In the genomic region with DNA sequence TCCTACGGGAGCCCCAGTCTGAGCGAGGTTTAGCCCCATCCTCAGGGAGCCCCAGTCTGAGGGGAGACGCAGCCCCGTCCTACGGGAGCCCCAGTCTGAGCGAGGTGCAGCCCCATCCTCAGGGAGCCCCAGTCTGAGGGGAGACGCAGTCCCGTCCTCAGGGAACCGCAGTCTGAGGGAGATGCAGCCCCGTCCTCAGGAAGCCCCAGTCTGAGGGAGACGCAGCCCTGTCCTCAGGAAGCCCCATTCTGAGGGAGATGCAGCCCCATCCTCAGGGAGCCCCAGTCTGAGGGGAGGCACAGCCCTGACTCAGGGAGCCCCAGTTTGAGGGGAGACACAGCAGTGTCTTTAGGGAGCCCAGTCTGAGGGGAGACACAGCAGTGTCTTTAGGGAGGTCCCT, we compare ENCODE assay signal across 19 cellular contexts. TPM values are rescaled to one million over a fixed set of nuclear protein-coding genes. Genes with fewer than 3 reads are reported as not detected.
DNase-seq lines count a peak whose midpoint lies in the region; ATAC-seq, FAIRE-seq and TF ChIP-seq lines count a peak whose summit lies in the region.
"Had no signal": no experiment of that assay in that cellular context is flagged by ENCODE, and none has a peak within 500 bp of the region (broad histone marks: within the 10 kb centered on the region; RNA-seq: fewer than 3 reads in every experiment).

No MANE protein-coding gene starts in this region.

- H3K4me1 Mint-ChIP-seq in CD8-positive, alpha-beta memory T cell = peaks cover 0 to 5% (median 3%) of the 10 kb centered on the region in 3 donors
- H3K4me1 Mint-ChIP-seq in dendritic cell treated with granulocyte-macrophage colony-stimulating factor and Interleukin-4, amounts not matched to agents 40 ng/mL and 50 ng/mL, for 4 days (ENCODE audit: low read depth) = peaks cover 80% of the 10 kb centered on the region
- H3K4me1 Mint-ChIP-seq in natural killer cell = peaks cover 0 to 20% of the 10 kb centered on the region in 2 donors
- H3K4me1 Mint-ChIP-seq: neural crest cell had no signal

- peaks cover 1 to 4% of the 10 kb centered on the region in 2 donors for H3K27me3 Mint-ChIP-seq in CD8-positive, alpha-beta memory T cell
- H3K27me3 Mint-ChIP-seq in dendritic cell treated with granulocyte-macrophage colony-stimulating factor and Interleukin-4, amounts not matched to agents 40 ng/mL and 50 ng/mL, for 4 days = peaks cover 13% of the 10 kb centered on the region
- H3K27me3 Mint-ChIP-seq in natural killer cell (ENCODE audit: low read depth in 2 of 2) = no peaks in the 10 kb centered on the region

- no peak for TF ChIP-seq RAD21 in A549 (conservative IDR thresholded peaks at IDR 0.05 in 1 of 2, IDR thresholded peaks at IDR 0.05 in 1 of 2)

- H3K27me3 ChIP-seq in CD8-positive, alpha-beta memory T cell (ENCODE audit: insufficient read depth, low read length, poor library complexity, severe bottlenecking) = no peaks in the 10 kb centered on the region
- no peaks in the 10 kb centered on the region for H3K27me3 ChIP-seq in gastrocnemius medialis
- H3K27me3 ChIP-seq: esophagus squamous epithelium, testis had no signal

- H3K36me3 ChIP-seq in CD8-positive, alpha-beta memory T cell (ENCODE audit: insufficient read depth, low read length) = no peaks in the 10 kb centered on the region
- no peaks in the 10 kb centered on the region for H3K36me3 ChIP-seq in gastrocnemius medialis
- H3K36me3 ChIP-seq: esophagus squamous epithelium had no signal

- no peak for DNase-seq in A549 (ENCODE audit: low read depth in 1 of 2, low spot score in 1 of 2)
- DNase-seq in CD8-positive, alpha-beta memory T cell = no peak
- no peak for DNase-seq in gastrocnemius medialis
- no peak for DNase-seq in GM19240 (ENCODE audit: insufficient read length, low spot score)
- DNase-seq in natural killer cell = no peak
- DNase-seq: activated CD4-positive, alpha-beta T cell treated with anti-CD3 and anti-CD28 coated beads for 1 hour; AML-193; effector memory CD4-positive, alpha-beta T cell; esophagus squamous epithelium; HFFc6; left colon; NCI-H1417; stimulated activated CD4-positive, alpha-beta T cell treated with anti-CD3 and anti-CD28 coated beads, Interleukin-15, amount 100 ng/mL, for 24 hours; testis had no signal

- H3K27ac ChIP-seq in A549 = peak overlapping the region; percentile 61 to 89; a peak in 5 of 6 replicates
- H3K27ac ChIP-seq in CD8-positive, alpha-beta memory T cell (ENCODE audit: low read depth, low read length) = peak overlapping the region; percentile 65
- H3K27ac ChIP-seq in gastrocnemius medialis = peak overlapping the region; percentile 91 to 96 (median 92)
- H3K27ac ChIP-seq: testis had no signal

- H3K27ac Mint-ChIP-seq in CD8-positive, alpha-beta memory T cell = no peak overlapping the region
- peak overlapping the region; percentile 4 for H3K27ac Mint-ChIP-seq in dendritic cell treated with granulocyte-macrophage colony-stimulating factor and Interleukin-4, amounts not matched to agents 40 ng/mL and 50 ng/mL, for 4 days
- no peak overlapping the region for H3K27ac Mint-ChIP-seq in natural killer cell

- TF ChIP-seq EP300 in A549 (IDR thresholded peaks at IDR 0.05) = no peak

- H3K9me3 Mint-ChIP-seq in CD8-positive, alpha-beta memory T cell = no peaks in the 10 kb centered on the region
- H3K9me3 Mint-ChIP-seq in dendritic cell treated with granulocyte-macrophage colony-stimulating factor and Interleukin-4, amounts not matched to agents 40 ng/mL and 50 ng/mL, for 4 days = no peaks in the 10 kb centered on the region
- no peaks in the 10 kb centered on the region for H3K9me3 Mint-ChIP-seq in natural killer cell
- H3K9me3 Mint-ChIP-seq: activated naive CD4-positive, alpha-beta T cell treated with anti-CD3 and anti-CD28 coated beads, Interleukin-2, amount 50 U/mL, for 72 hours; HFFc6; neural crest cell had no signal

- intact Hi-C loops in dendritic cell treated with granulocyte-macrophage colony-stimulating factor and Interleukin-4, amounts not matched to agents 40 ng/mL and 50 ng/mL, for 4 days (cut with micrococcal nuclease) = no loop called here
- intact Hi-C loops in gastrocnemius medialis (cut with DNase I; ENCODE audit: low total_unique reads) (loop anchor here (1.0 to 5.0 kb wide), 3 partner anchors 21 to 191 kb away; no protein-coding TSS in a partner anchor), natural killer cell (cut with micrococcal nuclease) (no loop called here)

- no peak overlapping the region for H3K4me3 Mint-ChIP-seq in CD8-positive, alpha-beta memory T cell
- no peak overlapping the region for H3K4me3 Mint-ChIP-seq in dendritic cell treated with granulocyte-macrophage colony-stimulating factor and Interleukin-4, amounts not matched to agents 40 ng/mL and 50 ng/mL, for 4 days
- no peak overlapping the region for H3K4me3 Mint-ChIP-seq in natural killer cell
- H3K4me3 Mint-ChIP-seq: neural crest cell had no signal

- H3K9me3 ChIP-seq in A549 = no peaks in the 10 kb centered on the region
- no peaks in the 10 kb centered on the region for H3K9me3 ChIP-seq in CD8-positive, alpha-beta memory T cell (ENCODE audit: low read length)
- no peaks in the 10 kb centered on the region for H3K9me3 ChIP-seq in gastrocnemius medialis
- H3K9me3 ChIP-seq: esophagus squamous epithelium, testis had no signal

- CTCF ChIA-PET in A549 (lab: Yijun Ruan, JAX) = interaction anchor here (0.9 to 1.4 kb wide), 3 partner anchors 23 to 276 kb away, joined by 3 to 5 read pairs (median 3); no protein-coding TSS in a partner anchor
- CTCF ChIA-PET in CD8-positive, alpha-beta memory T cell (lab: Charles Lee) = no interaction called here

- POLR2A ChIA-PET in A549 (lab: Yijun Ruan, JAX) = no interaction called here
- POLR2A ChIA-PET in CD8-positive, alpha-beta memory T cell (lab: Charles Lee) = no interaction called here

- H3K4me3 ChIP-seq in A549 (no peak overlapping the region), gastrocnemius medialis (no peak overlapping the region)
- H3K4me3 ChIP-seq in CD8-positive, alpha-beta memory T cell (ENCODE audit: low read length) = no peak overlapping the region
- H3K4me3 ChIP-seq: esophagus squamous epithelium, testis had no signal

- WGBS in A549 (ENCODE audit: missing lambda C conversion rate) = 92% methylated on average over 5 of the region's 11 CpGs

- TF ChIP-seq CTCF in A549 (IDR thresholded peaks at IDR 0.05) (no peak), gastrocnemius medialis (IDR thresholded peaks at IDR 0.05 in 4 of 5, conservative IDR thresholded peaks at IDR 0.05 in 1 of 5) (no peak), natural killer cell (IDR thresholded peaks at IDR 0.05) (no peak)

- ATAC-seq in A549 (no peak), gastrocnemius medialis (no peak), natural killer cell (no peak), GM19023 (IDR thresholded peaks at IDR 0.05; ENCODE audit: unreplicated experiment) (no peak)

- in situ Hi-C loops in gastrocnemius medialis (cut with MboI; ENCODE audit: low sequenced_read_pairs in 4 of 4) = no loop called here

- no peaks in the 10 kb centered on the region for H3K36me3 Mint-ChIP-seq in CD8-positive, alpha-beta memory T cell
- H3K36me3 Mint-ChIP-seq in dendritic cell treated with granulocyte-macrophage colony-stimulating factor and Interleukin-4, amounts not matched to agents 40 ng/mL and 50 ng/mL, for 4 days (ENCODE audit: low read depth) = no peaks in the 10 kb centered on the region
- no peaks in the 10 kb centered on the region for H3K36me3 Mint-ChIP-seq in natural killer cell
- H3K36me3 Mint-ChIP-seq: activated naive CD4-positive, alpha-beta T cell treated with anti-CD3 and anti-CD28 coated beads, Interleukin-2, amount 50 U/mL, for 72 hours had no signal

- H3K4me1 ChIP-seq in A549 (peaks cover 30% of the 10 kb centered on the region), gastrocnemius medialis (peaks cover 52 to 65% of the 10 kb centered on the region in 2 donors)
- H3K4me1 ChIP-seq in CD8-positive, alpha-beta memory T cell (ENCODE audit: insufficient read depth, low read length) = peaks cover 8% of the 10 kb centered on the region
- H3K4me1 ChIP-seq: testis had no signal

- H3K4me2 ChIP-seq in A549 = no peak overlapping the region

- no peak for FAIRE-seq in A549 (lab: Jason Lieb, UNC)
- FAIRE-seq: astrocyte had no signal

- TF ChIP-seq POLR2A in A549 (IDR thresholded peaks at IDR 0.05; ENCODE audit: low read length) = no peak
- TF ChIP-seq POLR2A in gastrocnemius medialis (IDR thresholded peaks at IDR 0.05) = no peak

TF ChIP-seq in A549, 52 proteins besides CTCF, POLR2A, EP300 and RAD21 (continues in another document):
- no peak for TF ChIP-seq NR3C1 (IDR thresholded peaks at IDR 0.05)
- no peak for TF ChIP-seq HOXB5 (CRISPR knock-in tag; IDR thresholded peaks at IDR 0.05)
- TF ChIP-seq ESRRA (IDR thresholded peaks at IDR 0.05; ENCODE audit: borderline replicate concordance, low read length) = no peak
- TF ChIP-seq BCL3 (IDR thresholded peaks at IDR 0.05) = no peak
- TF ChIP-seq MAFK (IDR thresholded peaks at IDR 0.05; ENCODE audit: partially characterized antibody) = no peak
- TF ChIP-seq JUNB (IDR thresholded peaks at IDR 0.05) = no peak
- TF ChIP-seq RARB (CRISPR knock-in tag; IDR thresholded peaks at IDR 0.05) = no peak
- TF ChIP-seq SMC3 (IDR thresholded peaks at IDR 0.05) = no peak

RNA-seq across cellular contexts. Expression of gene VEGFA, which starts 27.9 kb away (rescaled TPM):
- polyA plus RNA-seq in A549 (2011; rRNA removed) (83.7 and 101 TPM in 2 replicates), A549 (2017; fragmentation: RNase III; extraction: RNeasy Plus Mini Kit Qiagen cat#74134 plus additional on column Dnase treatment) (35.4 to 41.1 TPM (median 35.8 TPM) in 3 replicates)
- 71.6 and 78.6 TPM in 2 replicates for polyA plus RNA-seq in A549 (2012; cell fraction: cytosol; rRNA removed)
- 87.2 and 111 TPM in 2 replicates for polyA plus RNA-seq in A549 (2012; cell fraction: nucleus; rRNA removed)
- 125 and 135 TPM in 2 replicates for polyA minus RNA-seq in A549 (2011; rRNA and poly(A)+ RNA removed)
- total RNA-seq in CD8-positive, alpha-beta memory T cell = 10 to 100 TPM; 16.4 to 17.5 TPM
- not detected for polyA plus RNA-seq in CD8-positive, alpha-beta memory T cell
- total RNA-seq in gastrocnemius medialis (100 to 1,000 TPM in 3 of 4 donors, 10 to 100 TPM in 1; 66.4 to 195 (median 149) TPM), natural killer cell (10 to 100 TPM in 1 of 3 donors, 1 to 10 TPM in 2; 3.6 to 27.5 (median 3.7) TPM)
